17 cellular contexts compared by ENCODE assay signal in the genomic region with DNA sequence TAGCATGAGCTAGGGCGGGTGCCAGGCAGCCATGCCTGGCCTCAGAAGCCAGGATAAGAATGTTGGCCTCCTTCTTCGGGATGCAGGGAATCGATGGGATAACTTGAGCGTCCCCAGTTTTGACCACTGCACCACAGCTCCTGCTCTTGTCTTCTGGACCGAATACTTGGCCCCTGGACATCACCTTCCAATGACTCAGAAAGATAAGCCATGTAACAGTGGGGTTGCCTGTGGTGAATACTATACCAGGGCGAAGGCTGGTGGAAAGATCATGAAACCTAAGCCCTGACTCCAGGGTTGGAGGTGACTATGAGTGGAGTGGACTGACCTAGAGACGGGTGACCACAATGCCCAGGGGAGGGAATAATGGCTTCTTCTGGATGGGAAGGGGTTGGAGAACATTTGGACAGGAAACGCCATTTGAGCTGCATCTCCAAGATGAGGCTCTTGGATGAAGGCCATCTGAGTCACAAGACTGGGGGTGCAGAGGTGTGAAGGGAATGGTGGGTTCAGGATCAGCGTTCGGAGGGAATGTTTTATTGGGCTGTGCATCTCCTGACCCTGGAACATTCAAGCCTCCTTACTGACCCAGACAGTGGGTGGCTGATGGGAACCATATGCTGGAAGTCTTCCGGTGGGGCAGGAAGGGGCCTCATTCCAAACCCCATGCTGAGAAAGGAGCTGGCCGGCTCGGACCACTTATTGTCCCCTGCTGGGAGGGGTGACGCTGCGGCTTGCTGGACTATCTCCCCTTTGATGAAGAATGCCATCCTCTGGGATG. TPM values are rescaled to one million over a fixed set of nuclear protein-coding genes. Genes with fewer than 3 reads are reported as not detected.
DNase-seq lines count a peak whose midpoint lies in the region; ATAC-seq and TF ChIP-seq lines count a peak whose summit lies in the region.
"Had no signal": no experiment of that assay in that cellular context is flagged by ENCODE, and none has a peak within 500 bp of the region (broad histone marks: within the 10 kb centered on the region; RNA-seq: fewer than 3 reads in every experiment).

No MANE protein-coding gene starts in this region.

- no peak overlapping the region for H3K27ac Mint-ChIP-seq in neural progenitor cell
- H3K27ac Mint-ChIP-seq: activated CD4-positive, alpha-beta memory T cell treated with anti-CD3 and anti-CD28 coated beads for 36 hours; activated T-helper 2 cell treated with anti-CD3 and anti-CD28 coated beads, Interferon-gamma antibody, Interleukin-2, Interleukin-4, amounts not matched to agents 10 μg/mL and 5 μg/mL and 100 μg/mL, durations not matched to agents 14 hours and 24 hours and 36 hours had no signal

- H3K9ac ChIP-seq in neural progenitor cell = no peak overlapping the region

- 74% methylated on average over 14 of the region's 15 CpGs for WGBS in esophagus muscularis mucosa

- TF ChIP-seq CTCF in esophagus muscularis mucosa (IDR thresholded peaks at IDR 0.05) (no peak), lower lobe of right lung (IDR thresholded peaks at IDR 0.05) (no peak), thoracic aorta (IDR thresholded peaks at IDR 0.05) (no peak), neural progenitor cell (IDR thresholded peaks at IDR 0.05) (no peak)

- H3K36me3 ChIP-seq in esophagus muscularis mucosa = no peaks in the 10 kb centered on the region
- H3K36me3 ChIP-seq in lower lobe of right lung = no peaks in the 10 kb centered on the region
- H3K36me3 ChIP-seq in thoracic aorta = no peaks in the 10 kb centered on the region
- H3K36me3 ChIP-seq in neural progenitor cell = no peaks in the 10 kb centered on the region

- peak overlapping the region; percentile 55 to 66 (median 60) for H3K27ac ChIP-seq in esophagus muscularis mucosa (replicated peaks in 1 of 4)
- peak overlapping the region; percentile 63 for H3K27ac ChIP-seq in lower lobe of right lung
- H3K27ac ChIP-seq in thoracic aorta = peak overlapping the region; percentile 68 to 70
- no peak overlapping the region for H3K27ac ChIP-seq in neural progenitor cell
- H3K27ac ChIP-seq: C4-2B had no signal

- H3K27me3 ChIP-seq in esophagus muscularis mucosa (no peaks in the 10 kb centered on the region), lower lobe of right lung (ENCODE audit: low read depth) (no peaks in the 10 kb centered on the region), thoracic aorta (replicated peaks; ENCODE audit: insufficient read depth) (no peaks in the 10 kb centered on the region), neural progenitor cell (no peaks in the 10 kb centered on the region)

- H3K4me1 Mint-ChIP-seq in neural progenitor cell = peaks cover 24% of the 10 kb centered on the region

- no peak for TF ChIP-seq POLR2A in esophagus muscularis mucosa (IDR thresholded peaks at IDR 0.05; ENCODE audit: low read depth)

- H4K20me1 ChIP-seq in neural progenitor cell (ENCODE audit: low read depth) = no peaks in the 10 kb centered on the region

- H3F3A ChIP-seq in neural progenitor cell (ENCODE audit: low read depth) = peaks cover 4% of the 10 kb centered on the region

- H3K4me3 ChIP-seq in esophagus muscularis mucosa = no peak overlapping the region
- H3K4me3 ChIP-seq in lower lobe of right lung = peak overlapping the region; percentile 9
- no peak overlapping the region for H3K4me3 ChIP-seq in thoracic aorta
- H3K4me3 ChIP-seq in neural progenitor cell = no peak overlapping the region

- peaks cover 9% of the 10 kb centered on the region for H3K9me3 Mint-ChIP-seq in neural progenitor cell
- H3K9me3 Mint-ChIP-seq: activated CD4-positive, alpha-beta memory T cell treated with anti-CD3 and anti-CD28 coated beads for 36 hours; activated T-helper 2 cell treated with anti-CD3 and anti-CD28 coated beads, Interferon-gamma antibody, Interleukin-2, Interleukin-4, amounts not matched to agents 10 μg/mL and 5 μg/mL and 100 μg/mL, durations not matched to agents 14 hours and 24 hours and 36 hours; naive thymus-derived CD4-positive, alpha-beta T cell had no signal

- H3K4me3 Mint-ChIP-seq in neural progenitor cell = no peak overlapping the region
- H3K4me3 Mint-ChIP-seq: activated CD4-positive, alpha-beta memory T cell treated with anti-CD3 and anti-CD28 coated beads for 36 hours; naive thymus-derived CD4-positive, alpha-beta T cell had no signal

- DNase-seq in NCI-H226 (peak; percentile 26), esophagus muscularis mucosa (ENCODE audit: extremely low spot score) (no peak), lower lobe of right lung (no peak), thoracic aorta (ENCODE audit: low spot score) (no peak), neural progenitor cell (ENCODE audit: low spot score) (no peak), mucosa of gallbladder (ENCODE audit: low spot score) (no peak)
- DNase-seq: activated CD4-positive, alpha-beta memory T cell treated with anti-CD3 and anti-CD28 coated beads for 36 hours; left colon; naive thymus-derived CD4-positive, alpha-beta T cell; NCI-H1694 treated with DMSO at 0.1 percent for 48 hours; NCI-H510A treated with DMSO at 0.1 percent for 48 hours; small intestine had no signal

- peaks cover 9% of the 10 kb centered on the region for H3K27me3 Mint-ChIP-seq in neural progenitor cell (ENCODE audit: insufficient read depth, low read depth)

- H3K36me3 Mint-ChIP-seq in neural progenitor cell = peaks cover 2% of the 10 kb centered on the region
- H3K36me3 Mint-ChIP-seq: activated CD4-positive, alpha-beta memory T cell treated with anti-CD3 and anti-CD28 coated beads for 36 hours; naive thymus-derived CD4-positive, alpha-beta T cell had no signal

- H2AFZ ChIP-seq in neural progenitor cell (replicated peaks) = no peak overlapping the region

- no peak overlapping the region for H3K4me2 ChIP-seq in neural progenitor cell

- no peaks in the 10 kb centered on the region for H3K79me2 ChIP-seq in neural progenitor cell (ENCODE audit: low read depth)

- intact Hi-C loops in esophagus muscularis mucosa (cut with DNase I) (loop anchor here (5.0 kb wide), 2 partner anchors 218 to 273 kb away; a partner anchor contains a TSS), lower lobe of right lung (cut with DNase I) (loop anchor here (5.0 kb wide), 1 partner anchor 423 kb away; no protein-coding TSS in a partner anchor)

- peaks cover 24 to 42% (median 39%) of the 10 kb centered on the region in 4 donors for H3K4me1 ChIP-seq in esophagus muscularis mucosa
- H3K4me1 ChIP-seq in lower lobe of right lung = peaks cover 8% of the 10 kb centered on the region
- peaks cover 19 to 41% of the 10 kb centered on the region in 2 donors for H3K4me1 ChIP-seq in thoracic aorta (ENCODE audit: control insufficient read depth in 1 of 2, low read depth in 2 of 2)
- H3K4me1 ChIP-seq in neural progenitor cell = peaks cover 3% of the 10 kb centered on the region

- no peaks in the 10 kb centered on the region for H3K9me3 ChIP-seq in esophagus muscularis mucosa
- no peaks in the 10 kb centered on the region for H3K9me3 ChIP-seq in lower lobe of right lung
- H3K9me3 ChIP-seq in thoracic aorta = no peaks in the 10 kb centered on the region
- no peaks in the 10 kb centered on the region for H3K9me3 ChIP-seq in neural progenitor cell (ENCODE audit: low read depth)

- TF ChIP-seq EP300 in esophagus muscularis mucosa (IDR thresholded peaks at IDR 0.05) = no peak

- ATAC-seq in lower lobe of right lung = peak in 1 of 2 donors; percentile 67
- ATAC-seq in thoracic aorta (ENCODE audit: insufficient number of reproducible peaks, low FRiP score, low read depth) = no peak
- no peak for ATAC-seq in HG03565 (IDR thresholded peaks at IDR 0.05; ENCODE audit: unreplicated experiment)
- no peak for ATAC-seq in GM21576 (IDR thresholded peaks at IDR 0.05; ENCODE audit: unreplicated experiment)
- ATAC-seq: left colon; naive thymus-derived CD4-positive, alpha-beta T cell had no signal

RNA-seq across cellular contexts. Expression of a gene that starts 18.5 kb away (rescaled TPM):
- total RNA-seq in esophagus muscularis mucosa = under 1 TPM in 1 of 4 donors, not detected in 3; 0.40 TPM
- total RNA-seq in lower lobe of right lung = not detected
- not detected for total RNA-seq in thoracic aorta
- total RNA-seq in neural progenitor cell (ENCODE audit: low replicate concordance) = 0.19 TPM in 1 of 2 replicates, not detected in the other
- total RNA-seq in mucosa of gallbladder = not detected
- total RNA-seq: activated CD4-positive, alpha-beta memory T cell treated with anti-CD3 and anti-CD28 coated beads for 36 hours; activated T-helper 2 cell treated with anti-CD3 and anti-CD28 coated beads, Interferon-gamma antibody, Interleukin-2, Interleukin-4, amounts not matched to agents 10 μg/mL and 5 μg/mL and 100 μg/mL, durations not matched to agents 14 hours and 24 hours and 36 hours; left colon; SK-MEL-5 had no signal

RNA-seq across cellular contexts. Expression of a gene that starts 30.0 kb away (rescaled TPM):
- total RNA-seq in esophagus muscularis mucosa = 10 to 100 TPM in 2 of 4 donors, 1 to 10 TPM in 2; 2.3 to 12.4 (median 9.6) TPM
- 19.7 TPM for total RNA-seq in lower lobe of right lung
- 1 to 10 TPM in 1 of 2 donors, under 1 TPM in 1; 0.41 to 6.7 TPM for total RNA-seq in thoracic aorta
- 4.8 and 18.1 TPM in 2 replicates for total RNA-seq in neural progenitor cell (ENCODE audit: low replicate concordance)
- 20.5 TPM for total RNA-seq in mucosa of gallbladder
